Comparison of ENCODE assay signal across 8 cellular contexts in the genomic region with DNA sequence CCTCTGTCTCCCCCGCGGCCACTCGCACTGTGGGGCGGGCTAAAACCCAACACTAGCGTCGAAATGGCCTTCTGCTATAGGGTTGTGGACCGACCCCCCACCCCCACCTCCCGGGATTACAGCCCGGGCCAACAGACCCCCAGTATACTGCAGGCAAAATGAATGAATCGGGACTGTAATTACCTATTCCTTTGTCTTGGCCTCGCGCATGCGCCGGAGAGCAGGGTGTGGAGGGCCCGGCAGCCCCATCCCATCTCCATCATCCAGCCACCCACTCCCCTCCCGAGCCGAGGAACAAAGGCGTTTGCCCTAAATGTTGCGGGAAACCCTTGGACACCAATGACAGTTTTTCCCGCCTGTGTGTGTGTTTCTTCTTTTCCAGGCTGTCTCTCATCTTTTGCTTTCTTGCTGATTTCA. TPM values are rescaled to one million over a fixed set of nuclear protein-coding genes. Genes with fewer than 3 reads are reported as not detected.
DNase-seq lines count a peak whose midpoint lies in the region; ATAC-seq and TF ChIP-seq lines count a peak whose summit lies in the region.

No MANE protein-coding gene starts in this region.

- H3K27ac ChIP-seq in epithelial cell of prostate (peak overlapping the region; percentile 71), neuronal stem cell (replicated peaks; ENCODE audit: low read length) (peak overlapping the region; percentile 20)

- H2AFZ ChIP-seq in neuronal stem cell (ENCODE audit: low read length): peak overlapping the region; percentile 86

- peaks cover 0 to 5% of the 10 kb centered on the region in 2 donors for H3K9me3 ChIP-seq in neuronal stem cell (replicated peaks in 1 of 2; ENCODE audit: control insufficient read depth in 2 of 2, insufficient read depth in 1 of 2, low read depth in 1 of 2, low read length in 2 of 2)

- no peak overlapping the region for H2BK120ac ChIP-seq in neuronal stem cell (ENCODE audit: low read depth, low read length)

- no peak overlapping the region for H4K91ac ChIP-seq in neuronal stem cell (ENCODE audit: low read depth, low read length, poor library complexity)

- H2BK15ac ChIP-seq in neuronal stem cell (ENCODE audit: low read length): no peak overlapping the region

- H3K18ac ChIP-seq in neuronal stem cell (ENCODE audit: low read length): peak overlapping the region; percentile 89

- H3K23ac ChIP-seq in neuronal stem cell (ENCODE audit: low read depth, low read length, poor library complexity): no peak overlapping the region

- no peak overlapping the region for H2BK12ac ChIP-seq in neuronal stem cell (ENCODE audit: low read length)

- H4K8ac ChIP-seq in neuronal stem cell (ENCODE audit: low read depth, low read length): no peak overlapping the region

- peaks cover 0 to 38% of the 10 kb centered on the region in 2 donors for H3K36me3 ChIP-seq in neuronal stem cell (replicated peaks in 1 of 2; ENCODE audit: control insufficient read depth in 2 of 2, insufficient read depth in 2 of 2, low read length in 2 of 2)

- peak; percentile 46 for DNase-seq in GM10266 (ENCODE audit: extremely low spot score)
- DNase-seq in HFF-Myc (ENCODE audit: extremely low read depth, low read depth): no peak
- DNase-seq in NCI-H748 (lab: John Stamatoyannopoulos, UW; ENCODE audit: unreplicated experiment): peak; percentile 96
- no peak for DNase-seq in epithelial cell of prostate (ENCODE audit: low read depth, low spot score)
- peak; percentile 64 for DNase-seq in neuronal stem cell (ENCODE audit: low spot score)
- no peak for DNase-seq in activated CD4-positive, CD25-positive, alpha-beta regulatory T cell treated with anti-CD3 and anti-CD28 coated beads, Interleukin-2, amount 50 U/mL, for 72 hours
- no peak for DNase-seq in globus pallidus (ENCODE audit: low spot score)

- H3K14ac ChIP-seq in neuronal stem cell (ENCODE audit: low read length): no peak overlapping the region

- H3K79me1 ChIP-seq in neuronal stem cell (ENCODE audit: low read depth, low read length): no peaks in the 10 kb centered on the region

- peak overlapping the region; percentile 82 for H3K9ac ChIP-seq in neuronal stem cell (ENCODE audit: low read depth, low read length, poor library complexity)

- no peak overlapping the region for H3K4ac ChIP-seq in neuronal stem cell (ENCODE audit: low read length)

- H3K27me3 ChIP-seq in neuronal stem cell (ENCODE audit: control insufficient read depth in 3 of 3, insufficient read depth in 3 of 3, low read depth in 1 of 3, low read length in 3 of 3): no peaks in the 10 kb centered on the region

- no peak for ATAC-seq in GM21367 (IDR thresholded peaks at IDR 0.05; ENCODE audit: unreplicated experiment)

- H3K4me1 ChIP-seq in neuronal stem cell (ENCODE audit: control insufficient read depth in 2 of 2, insufficient read depth in 1 of 2, low read depth in 1 of 2, low read length in 2 of 2): peaks cover 4 to 10% of the 10 kb centered on the region in 2 donors

- no peak for TF ChIP-seq CTCF in GM10266 (IDR thresholded peaks at IDR 0.05; ENCODE audit: control insufficient read depth, insufficient read depth, low read depth, missing control alignments)
- no peak for TF ChIP-seq CTCF in HFF-Myc (IDR thresholded peaks at IDR 0.05; ENCODE audit: low read depth, low read length, missing control alignments)

- WGBS in neuronal stem cell (ENCODE audit: extremely low coverage in 2 of 2, insufficient read length in 2 of 2, insufficient replicate concordance in 1 of 2), 2 donors: no CpG with 5 or more reads among the region's 20 CpGs

- H3K4me3 ChIP-seq in HFF-Myc (replicated peaks; ENCODE audit: low read depth, low read length): peak overlapping the region; percentile 75
- H3K4me3 ChIP-seq in neuronal stem cell (ENCODE audit: low read length in 2 of 2): peak overlapping the region; percentile 81 to 87

- H3K4me2 ChIP-seq in neuronal stem cell (ENCODE audit: insufficient read depth, low read length, poor library complexity, severe bottlenecking): peak overlapping the region; percentile 65

- H2AK5ac ChIP-seq in neuronal stem cell (ENCODE audit: low read depth, low read length): peak overlapping the region; percentile 5

- peak overlapping the region; percentile 4 for H2BK5ac ChIP-seq in neuronal stem cell (ENCODE audit: low read length)

RNA-seq across cellular contexts. Expression of a gene that starts 1.6 kb away (rescaled TPM):
- 313 TPM for polyA plus RNA-seq in neuronal stem cell (2013, experiment 1 of 2)
- polyA plus RNA-seq in neuronal stem cell (2013, experiment 2 of 2): 331 TPM

Comparison
In these comparisons a context has a peak if more than half of its experiments do, and no peak if none do; other contexts are left out.
1. DNase-seq: peak in GM10266 (single experiment), NCI-H748 (single experiment) and neuronal stem cell (single experiment); none in HFF-Myc (single experiment), epithelial cell of prostate (single experiment), activated CD4-positive, CD25-positive, alpha-beta regulatory T cell treated with anti-CD3 and anti-CD28 coated beads, Interleukin-2, amount 50 U/mL, for 72 hours (single experiment) and globus pallidus (single experiment).